ENCODE assay signal across 12 cellular contexts in the genomic region with DNA sequence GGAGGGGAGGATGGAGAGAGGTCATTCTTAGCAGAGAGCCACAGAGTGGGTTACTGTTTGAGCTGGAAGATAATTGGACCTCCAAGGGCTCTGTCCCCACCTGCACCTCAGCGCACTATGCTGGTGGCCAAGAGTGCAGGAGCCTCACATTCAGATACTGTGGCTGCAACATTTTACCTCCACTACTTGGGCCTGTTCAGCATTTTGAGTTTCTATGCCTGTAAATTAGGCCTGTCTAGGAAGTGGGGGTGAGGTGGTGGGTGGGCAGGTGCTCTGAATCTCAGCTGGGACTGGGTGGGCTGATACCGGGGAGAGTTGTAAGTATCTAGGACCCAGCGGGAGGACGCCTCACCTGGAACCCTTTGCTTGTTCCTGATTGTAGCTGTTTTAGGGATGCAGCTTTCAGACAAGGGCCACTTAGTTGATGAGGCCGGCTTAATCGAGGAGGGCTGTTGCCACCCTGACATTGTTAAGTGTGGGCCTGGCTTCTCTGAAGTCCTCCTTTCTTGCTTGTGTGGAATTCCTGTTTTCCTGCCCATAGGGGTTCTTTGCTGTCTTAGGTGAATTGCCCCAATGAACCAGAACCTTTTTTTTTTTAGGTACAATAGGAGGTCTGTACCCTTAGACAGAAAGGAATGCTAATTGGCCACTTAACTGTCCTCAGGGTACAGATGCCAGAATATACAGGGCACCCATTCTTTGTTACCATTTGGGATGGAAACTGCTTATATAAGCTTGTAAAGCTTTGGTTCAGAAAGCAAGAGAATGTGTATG.
DNase-seq lines count a peak whose midpoint lies in the region; ATAC-seq, FAIRE-seq and TF ChIP-seq lines count a peak whose summit lies in the region.
"Had no signal": no experiment of that assay in that cellular context is flagged by ENCODE, and none has a peak within 500 bp of the region (broad histone marks: within the 10 kb centered on the region; RNA-seq: fewer than 3 reads in every experiment).

No MANE protein-coding gene starts in this region.

- H3K9ac ChIP-seq in OCI-LY1 (ENCODE audit: low read length) (peak overlapping the region; percentile 71), endothelial cell of umbilical vein (replicated peaks; ENCODE audit: extremely low read depth, insufficient read depth, low read length) (peak overlapping the region; percentile 92), neuronal stem cell (ENCODE audit: low read depth, low read length, poor library complexity) (no peak overlapping the region)

- H4K20me1 ChIP-seq in OCI-LY1 (ENCODE audit: insufficient read depth, low read length) (no peaks in the 10 kb centered on the region), endothelial cell of umbilical vein (replicated peaks; ENCODE audit: control insufficient read depth, extremely low read depth, insufficient read depth, low read length) (no peaks in the 10 kb centered on the region)

- CTCF ChIA-PET in CD4-positive, alpha-beta T cell (lab: Charles Lee), result interaction anchor here (1.0 to 1.6 kb wide), 2 partner anchors 15 to 67 kb away, joined by 3 to 6 read pairs; no protein-coding TSS in a partner anchor
- CTCF ChIA-PET in endothelial cell of umbilical vein (lab: Charles Lee), result interaction anchor here (0.8 to 3.3 kb wide), 8 partner anchors 11 to 203 kb away, joined by 3 to 8 read pairs (median 6); no protein-coding TSS in a partner anchor

- H3K27me3 ChIP-seq in CD4-positive, alpha-beta T cell (ENCODE audit: control insufficient read depth, insufficient read depth, low read length), result no peaks in the 10 kb centered on the region
- H3K27me3 ChIP-seq in OCI-LY1 (ENCODE audit: insufficient read depth, low read length) (no peaks in the 10 kb centered on the region), endothelial cell of umbilical vein (ENCODE audit: control insufficient read depth in 2 of 2, insufficient read depth in 2 of 2, low read length in 2 of 2) (no peaks in the 10 kb centered on the region), neuronal stem cell (ENCODE audit: control insufficient read depth in 3 of 3, insufficient read depth in 3 of 3, low read depth in 1 of 3, low read length in 3 of 3) (no peaks in the 10 kb centered on the region)

- H2BK15ac ChIP-seq in neuronal stem cell (ENCODE audit: low read length), result peak overlapping the region; percentile 22

- FAIRE-seq in endothelial cell of umbilical vein (lab: Jason Lieb, UNC), result peak; percentile 31
- FAIRE-seq: endometrium had no signal

- ATAC-seq in CD4-positive, alpha-beta T cell (ENCODE audit: poor library complexity), result no peak
- no peak for ATAC-seq in HG02678 (IDR thresholded peaks at IDR 0.05; ENCODE audit: unreplicated experiment)

- no peak overlapping the region for H3K4ac ChIP-seq in neuronal stem cell (ENCODE audit: low read length)

- H3K79me1 ChIP-seq in neuronal stem cell (ENCODE audit: low read depth, low read length), result peaks cover 9% of the 10 kb centered on the region

- peak overlapping the region; percentile 68 for H2AK5ac ChIP-seq in neuronal stem cell (ENCODE audit: low read depth, low read length)

- no peaks in the 10 kb centered on the region for H3K36me3 Mint-ChIP-seq in CD4-positive, alpha-beta T cell (ENCODE audit: low read depth)

- no peaks in the 10 kb centered on the region for H3K9me1 ChIP-seq in endothelial cell of umbilical vein (replicated peaks; ENCODE audit: control insufficient read depth, extremely low read depth, insufficient read depth, low read length)

- H3K4me3 Mint-ChIP-seq in CD4-positive, alpha-beta T cell, result peak overlapping the region; percentile 9

- H3K23ac ChIP-seq in neuronal stem cell (ENCODE audit: low read depth, low read length, poor library complexity), result no peak overlapping the region

- H2AFZ ChIP-seq in OCI-LY1 (ENCODE audit: low read length), result no peak overlapping the region
- no peak overlapping the region for H2AFZ ChIP-seq in endothelial cell of umbilical vein (ENCODE audit: low read depth, low read length)
- no peak overlapping the region for H2AFZ ChIP-seq in neuronal stem cell (ENCODE audit: low read length)

- peaks cover 16% of the 10 kb centered on the region for H3K79me2 ChIP-seq in OCI-LY1 (ENCODE audit: insufficient read depth, low read length)
- H3K79me2 ChIP-seq in endothelial cell of umbilical vein (ENCODE audit: control insufficient read depth, insufficient read depth, low read length), result peaks cover 84% of the 10 kb centered on the region

- no peaks in the 10 kb centered on the region for H3K9me2 ChIP-seq in OCI-LY1 (ENCODE audit: low read depth, low read length)

- H3F3A ChIP-seq in OCI-LY1 (ENCODE audit: insufficient read depth, low read length), result 0 out of 2 replicates have a peak, but pooled peaks cover 8% of the 10 kb centered on the region

- H3K4me3 ChIP-seq in OCI-LY1 (ENCODE audit: low read depth, low read length, poor library complexity, severe bottlenecking) (peak overlapping the region; percentile 47), endothelial cell of umbilical vein (replicated peaks in 1 of 3; ENCODE audit: insufficient read depth in 1 of 3, low read depth in 1 of 3, low read length in 3 of 3) (no peak overlapping the region), neuronal stem cell (ENCODE audit: low read length in 2 of 2) (no peak overlapping the region)

- no peaks in the 10 kb centered on the region for H3K9me3 ChIP-seq in CD4-positive, alpha-beta T cell (ENCODE audit: control insufficient read depth, low read length)
- H3K9me3 ChIP-seq in OCI-LY1 (ENCODE audit: low read length) (no peaks in the 10 kb centered on the region), endothelial cell of umbilical vein (replicated peaks; ENCODE audit: control insufficient read depth, insufficient read depth, low read length) (no peaks in the 10 kb centered on the region), neuronal stem cell (replicated peaks in 1 of 2; ENCODE audit: control insufficient read depth in 2 of 2, insufficient read depth in 1 of 2, low read depth in 1 of 2, low read length in 2 of 2) (no peaks in the 10 kb centered on the region)

- H3K27ac ChIP-seq in CD4-positive, alpha-beta T cell (ENCODE audit: low read depth, low read length), result no peak overlapping the region
- H3K27ac ChIP-seq in OCI-LY1 (ENCODE audit: low read depth, low read length, poor library complexity, severe bottlenecking) (peak overlapping the region; percentile 99), endothelial cell of umbilical vein (ENCODE audit: insufficient read depth, low read depth, low read length) (peak overlapping the region; percentile 100), neuronal stem cell (replicated peaks; ENCODE audit: low read length) (peak overlapping the region; percentile 87)

- no peak overlapping the region for H4K91ac ChIP-seq in neuronal stem cell (ENCODE audit: low read depth, low read length, poor library complexity)

- H3K4me2 ChIP-seq in OCI-LY1 (ENCODE audit: low read length) (peak overlapping the region; percentile 65), endothelial cell of umbilical vein (ENCODE audit: insufficient read depth, low read length) (peak overlapping the region; percentile 78), neuronal stem cell (ENCODE audit: insufficient read depth, low read length, poor library complexity, severe bottlenecking) (no peak overlapping the region)

- no peaks in the 10 kb centered on the region for H3K9me3 Mint-ChIP-seq in CD4-positive, alpha-beta T cell

- H3K18ac ChIP-seq in neuronal stem cell (ENCODE audit: low read length), result peak overlapping the region; percentile 82

- POLR2A ChIA-PET in CD4-positive, alpha-beta T cell (lab: Charles Lee), result interaction anchor here (0.6 to 2.9 kb wide), 5 partner anchors 15 to 82 kb away, joined by 3 to 19 read pairs (median 4); no protein-coding TSS in a partner anchor
- POLR2A ChIA-PET in endothelial cell of umbilical vein (lab: Charles Lee), result interaction anchor here (1.0 to 1.4 kb wide), 2 partner anchors 11 to 17 kb away, joined by 6 to 8 read pairs; no protein-coding TSS in a partner anchor

- peak overlapping the region; percentile 19 for H2BK12ac ChIP-seq in neuronal stem cell (ENCODE audit: low read length)

- intact Hi-C loops in CD4-positive, alpha-beta T cell (cut with DNase I, micrococcal nuclease), result loop anchor here in 1 of 2 experiments (5.0 kb wide), 1 partner anchor 47 kb away; no protein-coding TSS in a partner anchor
- intact Hi-C loops in endothelial cell of umbilical vein (cut with micrococcal nuclease), result loop anchor here (5.0 kb wide), 1 partner anchor 137 kb away; no protein-coding TSS in a partner anchor

- dilution Hi-C loops in endothelial cell of umbilical vein (cut with MboI; ENCODE audit: extremely low pct_ligation_motif_present, low sequenced_read_pairs), result no loop called here

- H3K4me1 ChIP-seq in OCI-LY1 (ENCODE audit: insufficient read depth, low read length, severe bottlenecking) (peaks cover 100% of the 10 kb centered on the region), endothelial cell of umbilical vein (ENCODE audit: control insufficient read depth, extremely low read depth, insufficient read depth, low read length) (peaks cover 63% of the 10 kb centered on the region), neuronal stem cell (ENCODE audit: control insufficient read depth in 2 of 2, insufficient read depth in 1 of 2, low read depth in 1 of 2, low read length in 2 of 2) (peaks cover 43 to 60% of the 10 kb centered on the region in 2 donors)

- TF ChIP-seq POLR2A in endothelial cell of umbilical vein (IDR thresholded peaks at IDR 0.05; ENCODE audit: low read depth, low read length), result no peak

- H3K14ac ChIP-seq in neuronal stem cell (ENCODE audit: low read length), result peak overlapping the region; percentile 15

- no peaks in the 10 kb centered on the region for H3K36me3 ChIP-seq in OCI-LY1 (ENCODE audit: insufficient read depth, low read length)
- no peaks in the 10 kb centered on the region for H3K36me3 ChIP-seq in endothelial cell of umbilical vein (ENCODE audit: control insufficient read depth in 2 of 2, extremely low read depth in 1 of 2, insufficient read depth in 2 of 2, low read length in 2 of 2)
- H3K36me3 ChIP-seq in neuronal stem cell (replicated peaks in 1 of 2; ENCODE audit: control insufficient read depth in 2 of 2, insufficient read depth in 2 of 2, low read length in 2 of 2), result peaks cover 0 to 17% of the 10 kb centered on the region in 2 donors

- TF ChIP-seq CTCF in CD4-positive, alpha-beta T cell (IDR thresholded peaks at IDR 0.05), result no peak
- no peak for TF ChIP-seq CTCF in OCI-LY1 (IDR thresholded peaks at IDR 0.05; ENCODE audit: low read length)
- no peak for TF ChIP-seq CTCF in endothelial cell of umbilical vein (IDR thresholded peaks at IDR 0.05; ENCODE audit: extremely low read depth in 1 of 2, insufficient read depth in 1 of 2, low read depth in 1 of 2, low read length in 2 of 2)

- peak overlapping the region; percentile 27 for H2BK5ac ChIP-seq in neuronal stem cell (ENCODE audit: low read length)

- no peak overlapping the region for H4K8ac ChIP-seq in neuronal stem cell (ENCODE audit: low read depth, low read length)

- peak overlapping the region; percentile 88 for H3K27ac Mint-ChIP-seq in CD4-positive, alpha-beta T cell

- no CpG with 5 or more reads among the region's 6 CpGs for WGBS in neuronal stem cell (ENCODE audit: extremely low coverage in 2 of 2, insufficient read length in 2 of 2, insufficient replicate concordance in 1 of 2), 2 donors

- no TSS peak for BruUV-seq in endothelial cell of umbilical vein (replicated peaks; lab: Mats Ljungman, UMichigan)

- H3K4me1 Mint-ChIP-seq in CD4-positive, alpha-beta T cell (ENCODE audit: low read depth), result peaks cover 77% of the 10 kb centered on the region

- DNase-seq in CD4-positive, alpha-beta T cell, result no peak
- DNase-seq in endothelial cell of umbilical vein (ENCODE audit: low read depth, low spot score), result no peak
- no peak for DNase-seq in neuronal stem cell (ENCODE audit: low spot score)
- no peak for DNase-seq in iPS-NIHi7 (ENCODE audit: extremely low spot score)
- no peak for DNase-seq in GDM1 (lab: John Stamatoyannopoulos, UW)
- no peak for DNase-seq in CD1c-positive myeloid dendritic cell (ENCODE audit: extremely low spot score)
- DNase-seq: activated CD4-positive, CD25-positive, alpha-beta regulatory T cell; NCI-H1092; posterior cingulate gyrus had no signal

- no peaks in the 10 kb centered on the region for H3K27me3 Mint-ChIP-seq in CD4-positive, alpha-beta T cell

- H2BK120ac ChIP-seq in neuronal stem cell (ENCODE audit: low read depth, low read length), result peak overlapping the region; percentile 58
